In genomic region chr7:28595081-28595480, GRCh38 we compare ENCODE assay signal across 16 cellular contexts.
DNase-seq lines count a peak whose midpoint lies in the region; ATAC-seq and TF ChIP-seq lines count a peak whose summit lies in the region.
"Had no signal": no experiment of that assay in that cellular context is flagged by ENCODE, and none has a peak within 500 bp of the region (broad histone marks: within the 10 kb centered on the region; RNA-seq: fewer than 3 reads in every experiment).

No MANE protein-coding gene starts in this region.

- POLR2A ChIA-PET in activated naive CD8-positive, alpha-beta T cell treated with anti-CD3 and anti-CD28 coated beads, Interleukin-2, amount 10 ng/mL, durations not matched to agents 7 days and 5 days (lab: Charles Lee), result no interaction called here

- no peak overlapping the region for H3K27ac Mint-ChIP-seq in activated naive CD8-positive, alpha-beta T cell treated with anti-CD3 and anti-CD28 coated beads, Interleukin-2, amount 10 ng/mL, durations not matched to agents 7 days and 5 days
- H3K27ac Mint-ChIP-seq in activated naive CD8-positive, alpha-beta T cell treated with anti-CD3 and anti-CD28 coated beads, Interleukin-2, amount 50 U/mL, for 24 hours, result no peak overlapping the region
- peak overlapping the region; percentile 69 to 78 (median 74) for H3K27ac Mint-ChIP-seq in nephron
- H3K27ac Mint-ChIP-seq: B cell; CD8-positive, alpha-beta T cell; HFFc6 had no signal

- H3K4me3 Mint-ChIP-seq in activated naive CD8-positive, alpha-beta T cell treated with anti-CD3 and anti-CD28 coated beads, Interleukin-2, amount 10 ng/mL, durations not matched to agents 7 days and 5 days, result peak overlapping the region; percentile 11
- no peak overlapping the region for H3K4me3 Mint-ChIP-seq in activated naive CD8-positive, alpha-beta T cell treated with anti-CD3 and anti-CD28 coated beads, Interleukin-2, amount 50 U/mL, for 24 hours
- H3K4me3 Mint-ChIP-seq in nephron, result no peak overlapping the region
- H3K4me3 Mint-ChIP-seq: B cell; CD4-positive, CD25-positive, alpha-beta regulatory T cell; CD8-positive, alpha-beta T cell; HFFc6 had no signal

- peaks cover 14% of the 10 kb centered on the region for H3K36me3 Mint-ChIP-seq in activated naive CD8-positive, alpha-beta T cell treated with anti-CD3 and anti-CD28 coated beads, Interleukin-2, amount 10 ng/mL, durations not matched to agents 7 days and 5 days
- no peaks in the 10 kb centered on the region for H3K36me3 Mint-ChIP-seq in activated naive CD8-positive, alpha-beta T cell treated with anti-CD3 and anti-CD28 coated beads, Interleukin-2, amount 50 U/mL, for 24 hours (ENCODE audit: low read depth)
- H3K36me3 Mint-ChIP-seq in nephron (ENCODE audit: low read depth), result no peaks in the 10 kb centered on the region
- H3K36me3 Mint-ChIP-seq: CD4-positive, CD25-positive, alpha-beta regulatory T cell; CD8-positive, alpha-beta T cell had no signal

- H3K27me3 Mint-ChIP-seq in activated naive CD8-positive, alpha-beta T cell treated with anti-CD3 and anti-CD28 coated beads, Interleukin-2, amount 10 ng/mL, durations not matched to agents 7 days and 5 days, result peaks cover under 1% of the 10 kb centered on the region
- H3K27me3 Mint-ChIP-seq in activated naive CD8-positive, alpha-beta T cell treated with anti-CD3 and anti-CD28 coated beads, Interleukin-2, amount 50 U/mL, for 24 hours, result no peaks in the 10 kb centered on the region
- no peaks in the 10 kb centered on the region for H3K27me3 Mint-ChIP-seq in nephron (ENCODE audit: low read depth)
- H3K27me3 Mint-ChIP-seq: B cell; CD4-positive, CD25-positive, alpha-beta regulatory T cell had no signal

- ATAC-seq in activated naive CD8-positive, alpha-beta T cell treated with anti-CD3 and anti-CD28 coated beads, Interleukin-2, amount 10 ng/mL, durations not matched to agents 7 days and 5 days (ENCODE audit: low read depth), result no peak
- no peak for ATAC-seq in activated naive CD8-positive, alpha-beta T cell treated with anti-CD3 and anti-CD28 coated beads, Interleukin-2, amount 50 U/mL, for 24 hours
- ATAC-seq in GM18868 (IDR thresholded peaks at IDR 0.05; ENCODE audit: unreplicated experiment) (no peak), HG02840 (IDR thresholded peaks at IDR 0.05; ENCODE audit: low FRiP score, unreplicated experiment) (no peak)
- ATAC-seq: CD8-positive, alpha-beta T cell had no signal

- peaks cover 1% of the 10 kb centered on the region for H3K9me3 Mint-ChIP-seq in activated naive CD8-positive, alpha-beta T cell treated with anti-CD3 and anti-CD28 coated beads, Interleukin-2, amount 10 ng/mL, durations not matched to agents 7 days and 5 days
- no peaks in the 10 kb centered on the region for H3K9me3 Mint-ChIP-seq in activated naive CD8-positive, alpha-beta T cell treated with anti-CD3 and anti-CD28 coated beads, Interleukin-2, amount 50 U/mL, for 24 hours
- no peaks in the 10 kb centered on the region for H3K9me3 Mint-ChIP-seq in nephron
- H3K9me3 Mint-ChIP-seq: CD4-positive, CD25-positive, alpha-beta regulatory T cell; CD8-positive, alpha-beta T cell; HFFc6 had no signal

- TF ChIP-seq CTCF in nephron (IDR thresholded peaks at IDR 0.05; ENCODE audit: unreplicated experiment in 3 of 3), result no peak

- peaks cover 39% of the 10 kb centered on the region for H3K4me1 Mint-ChIP-seq in activated naive CD8-positive, alpha-beta T cell treated with anti-CD3 and anti-CD28 coated beads, Interleukin-2, amount 10 ng/mL, durations not matched to agents 7 days and 5 days
- H3K4me1 Mint-ChIP-seq in activated naive CD8-positive, alpha-beta T cell treated with anti-CD3 and anti-CD28 coated beads, Interleukin-2, amount 50 U/mL, for 24 hours, result peaks cover 9% of the 10 kb centered on the region
- H3K4me1 Mint-ChIP-seq in nephron, result peaks cover 55% of the 10 kb centered on the region

- peak; percentile 15 for DNase-seq in DMS 273 (lab: John Stamatoyannopoulos, UW; ENCODE audit: unreplicated experiment)
- no peak for DNase-seq in DMS 273 treated with DMSO at 0.1 percent for 48 hours (lab: John Stamatoyannopoulos, UW)
- no peak for DNase-seq in activated naive CD8-positive, alpha-beta T cell treated with anti-CD3 and anti-CD28 coated beads, Interleukin-2, amount 10 ng/mL, durations not matched to agents 7 days and 5 days
- DNase-seq in activated naive CD8-positive, alpha-beta T cell treated with anti-CD3 and anti-CD28 coated beads, Interleukin-2, amount 50 U/mL, for 24 hours, result no peak
- DNase-seq: Caco-2; CD4-positive, CD25-positive, alpha-beta regulatory T cell; CD8-positive, alpha-beta T cell; DMS53; DMS79 treated with DMSO at 0.1 percent for 48 hours; GF-D8; GOT3; HFFc6 had no signal

Comparison
In these comparisons a context has a peak if more than half of its experiments do, and no peak if none do; other contexts are left out.
1. H3K27ac Mint-ChIP-seq: peak in nephron (3 of 3); none in activated naive CD8-positive, alpha-beta T cell treated with anti-CD3 and anti-CD28 coated beads, Interleukin-2, amount 10 ng/mL, durations not matched to agents 7 days and 5 days (single experiment) and activated naive CD8-positive, alpha-beta T cell treated with anti-CD3 and anti-CD28 coated beads, Interleukin-2, amount 50 U/mL, for 24 hours (single experiment).